8 cellular contexts compared by ENCODE assay signal in genomic region chr5:77015938-77016569, GRCh38. TPM values are rescaled to one million over a fixed set of nuclear protein-coding genes. Genes with fewer than 3 reads are reported as not detected.
DNase-seq lines count a peak whose midpoint lies in the region; ATAC-seq and TF ChIP-seq lines count a peak whose summit lies in the region.
"Had no signal": no experiment of that assay in that cellular context is flagged by ENCODE, and none has a peak within 500 bp of the region (broad histone marks: within the 10 kb centered on the region; RNA-seq: fewer than 3 reads in every experiment).

No MANE protein-coding gene starts in this region.

- TF ChIP-seq EP300 in tibial nerve (IDR thresholded peaks at IDR 0.05) = no peak

- no peaks in the 10 kb centered on the region for H3K9me3 Mint-ChIP-seq in CD4-positive, alpha-beta memory T cell
- no peaks in the 10 kb centered on the region for H3K9me3 Mint-ChIP-seq in stimulated activated naive CD8-positive, alpha-beta T cell treated with anti-CD3 and anti-CD28 coated beads, Interleukin-15, amount 100 ng/mL, for 72 hours

- no peaks in the 10 kb centered on the region for H3K27me3 ChIP-seq in CD4-positive, alpha-beta memory T cell (ENCODE audit: insufficient read depth, low read length)
- peaks cover 0 to 4% of the 10 kb centered on the region in 2 donors for H3K27me3 ChIP-seq in tibial nerve

- H3K27me3 Mint-ChIP-seq in CD4-positive, alpha-beta memory T cell = peaks cover 8% of the 10 kb centered on the region in 2 donors
- H3K27me3 Mint-ChIP-seq in stimulated activated naive CD8-positive, alpha-beta T cell treated with anti-CD3 and anti-CD28 coated beads, Interleukin-15, amount 100 ng/mL, for 72 hours = peaks cover 22% of the 10 kb centered on the region

- no peak overlapping the region for H3K27ac Mint-ChIP-seq in CD4-positive, alpha-beta memory T cell
- H3K27ac Mint-ChIP-seq in stimulated activated naive CD8-positive, alpha-beta T cell treated with anti-CD3 and anti-CD28 coated beads, Interleukin-15, amount 100 ng/mL, for 72 hours = no peak overlapping the region

- WGBS in tibial nerve, 2 donors = 36 to 43% methylated on average over 3 of the region's 3 CpGs

- no peaks in the 10 kb centered on the region for H3K9me3 ChIP-seq in CD4-positive, alpha-beta memory T cell (ENCODE audit: control insufficient read depth in 1 of 2, low read length in 2 of 2)
- no peaks in the 10 kb centered on the region for H3K9me3 ChIP-seq in tibial nerve

- POLR2A ChIA-PET in CD4-positive, alpha-beta memory T cell (lab: Charles Lee; ENCODE audit: partially characterized antibody) = no interaction called here

- intact Hi-C loops in CD4-positive, alpha-beta memory T cell (cut with micrococcal nuclease) = loop anchor here (10.0 kb wide), 1 partner anchor 411 kb away; no protein-coding TSS in a partner anchor

- H3K4me1 ChIP-seq in CD4-positive, alpha-beta memory T cell (ENCODE audit: insufficient read depth, low read length) = no peaks in the 10 kb centered on the region
- H3K4me1 ChIP-seq in tibial nerve = no peaks in the 10 kb centered on the region

- CTCF ChIA-PET in CD4-positive, alpha-beta memory T cell (lab: Charles Lee; ENCODE audit: partially characterized antibody) = no interaction called here

- ATAC-seq in stimulated activated naive CD8-positive, alpha-beta T cell treated with anti-CD3 and anti-CD28 coated beads, Interleukin-15, amount 100 ng/mL, for 72 hours = no peak

- H3K36me3 ChIP-seq in CD4-positive, alpha-beta memory T cell (ENCODE audit: insufficient read depth, low read length) = no peaks in the 10 kb centered on the region
- no peaks in the 10 kb centered on the region for H3K36me3 ChIP-seq in tibial nerve

- DNase-seq in GM03348 (ENCODE audit: low spot score) (peak; percentile 15), NAMALWA (ENCODE audit: low spot score) (peak; percentile 58), brain pericyte (ENCODE audit: low read depth, low spot score) (peak; percentile 38), myocyte (ENCODE audit: low read depth) (peak; percentile 64), tibial nerve (ENCODE audit: low spot score in 2 of 2) (no peak)
- DNase-seq in CD4-positive, alpha-beta memory T cell = no peak
- DNase-seq in stimulated activated naive CD8-positive, alpha-beta T cell treated with anti-CD3 and anti-CD28 coated beads, Interleukin-15, amount 100 ng/mL, for 72 hours = no peak

- H3K4me3 Mint-ChIP-seq in CD4-positive, alpha-beta memory T cell = no peak overlapping the region
- no peak overlapping the region for H3K4me3 Mint-ChIP-seq in stimulated activated naive CD8-positive, alpha-beta T cell treated with anti-CD3 and anti-CD28 coated beads, Interleukin-15, amount 100 ng/mL, for 72 hours

- peaks cover 0 to 1% (median 0%) of the 10 kb centered on the region in 4 donors for H3K4me1 Mint-ChIP-seq in CD4-positive, alpha-beta memory T cell
- peaks cover 10% of the 10 kb centered on the region for H3K4me1 Mint-ChIP-seq in stimulated activated naive CD8-positive, alpha-beta T cell treated with anti-CD3 and anti-CD28 coated beads, Interleukin-15, amount 100 ng/mL, for 72 hours

- peak in 1 of 5 experiments; percentile 40 for TF ChIP-seq CTCF in tibial nerve (IDR thresholded peaks at IDR 0.05)

- no peaks in the 10 kb centered on the region for H3K36me3 Mint-ChIP-seq in CD4-positive, alpha-beta memory T cell

- H3K4me3 ChIP-seq in CD4-positive, alpha-beta memory T cell (ENCODE audit: low read length in 2 of 2) = no peak overlapping the region
- H3K4me3 ChIP-seq in tibial nerve = no peak overlapping the region
- H3K4me3 ChIP-seq: skin epidermis had no signal

- TF ChIP-seq POLR2A in tibial nerve (IDR thresholded peaks at IDR 0.05) = no peak

- no peak overlapping the region for H3K27ac ChIP-seq in CD4-positive, alpha-beta memory T cell (ENCODE audit: low read depth, low read length)
- H3K27ac ChIP-seq in tibial nerve = no peak overlapping the region
- H3K27ac ChIP-seq: skin epidermis had no signal

RNA-seq across cellular contexts. Expression of gene AGGF1, which starts 14.2 kb away (rescaled TPM):
- total RNA-seq in myocyte (28.1 and 36.7 TPM in 2 replicates), tibial nerve (10 to 100 TPM; 17.5 to 20.9 (median 18.6) TPM)
- 11.7 TPM for polyA plus RNA-seq in myocyte (2012)
- total RNA-seq in CD4-positive, alpha-beta memory T cell = 10 to 100 TPM; 29.4 to 29.6 TPM
- polyA plus RNA-seq in CD4-positive, alpha-beta memory T cell = 10 to 100 TPM; 14.2 to 36.1 TPM

Comparison
In these comparisons a context has a peak if more than half of its experiments do, and no peak if none do; other contexts are left out.
1. DNase-seq: peak in GM03348 (single experiment), NAMALWA (single experiment), brain pericyte (single experiment) and myocyte (single experiment); none in CD4-positive, alpha-beta memory T cell (0 of 5), stimulated activated naive CD8-positive, alpha-beta T cell treated with anti-CD3 and anti-CD28 coated beads, Interleukin-15, amount 100 ng/mL, for 72 hours (0 of 2) and tibial nerve (0 of 2).